ENCODE assay signal across 25 cellular contexts in genomic region chr4:179165339-179165738, GRCh38.
"Had no signal": no experiment of that assay in that cellular context is flagged by ENCODE, and none has a peak within 500 bp of the region (broad histone marks: within the 10 kb centered on the region; RNA-seq: fewer than 3 reads in every experiment).

No MANE protein-coding gene starts in this region.

- H3K9me3 ChIP-seq: adrenal gland, body of pancreas, right atrium auricular region, stomach, thyroid gland, upper lobe of right lung had no signal

- H3K27ac ChIP-seq: adrenal gland, body of pancreas, epithelial cell of prostate, right atrium auricular region, stomach, thyroid gland, upper lobe of right lung had no signal

- H3K36me3 ChIP-seq: adrenal gland, right atrium auricular region, stomach, thyroid gland, upper lobe of right lung had no signal

- H3K4me3 ChIP-seq: adrenal gland, body of pancreas, right atrium auricular region, smooth muscle cell, stomach, thyroid gland, upper lobe of right lung had no signal

- H3K27me3 ChIP-seq: adrenal gland, body of pancreas, right atrium auricular region, stomach, thyroid gland, upper lobe of right lung had no signal

- H3K4me2 ChIP-seq: smooth muscle cell had no signal

- H3K4me1 ChIP-seq: adrenal gland, body of pancreas, right atrium auricular region, stomach, thyroid gland, upper lobe of right lung had no signal

- DNase-seq: activated CD4-positive, alpha-beta T cell treated with anti-CD3 and anti-CD28 coated beads for 4 hours; activated CD4-positive, alpha-beta T cell treated with anti-CD3 and anti-CD28 coated beads, Interleukin-2, amount 50 U/mL, for 4 hours; activated CD4-positive, CD25-positive, alpha-beta regulatory T cell; activated CD8-positive, alpha-beta memory T cell treated with anti-CD3 and anti-CD28 coated beads for 24 hours; activated effector memory CD4-positive, alpha-beta T cell treated with anti-CD3 and anti-CD28 coated beads, Interleukin-2, amount 50 U/mL, for 16 hours; activated naive CD4-positive, alpha-beta T cell treated with anti-CD3 and anti-CD28 coated beads for 36 hours; activated naive CD8-positive, alpha-beta T cell treated with anti-CD3 and anti-CD28 coated beads for 36 hours; adrenal gland; aorta; body of pancreas; dermis blood vessel endothelial cell; effector CD4-positive, alpha-beta T cell; midbrain; naive thymus-derived CD8-positive, alpha-beta T cell; occipital lobe; stimulated activated CD4-positive, alpha-beta T cell treated with anti-CD3 and anti-CD28 coated beads, Interleukin-1b, Interleukin-23, amount 100 ng/mL, for 48 hours; stimulated activated CD4-positive, alpha-beta T cell treated with anti-CD3 and anti-CD28 coated beads, Interleukin-4, amount 100 ng/mL, for 4 hours; stimulated activated CD8-positive, alpha-beta memory T cell treated with anti-CD3 and anti-CD28 coated beads, Interleukin-4, amount 100 ng/mL, for 48 hours; stimulated activated naive B cell treated with anti-CD40 and anti-IgM and Interleukin-4, amounts not matched to agents 10 μg/mL and 1 μg/mL and 100 μg/mL, for 72 hours; stomach; thyroid gland; upper lobe of right lung had no signal

- ATAC-seq: body of pancreas; naive thymus-derived CD8-positive, alpha-beta T cell; stimulated activated naive B cell treated with anti-CD40 and anti-IgM and Interleukin-4, amounts not matched to agents 10 μg/mL and 1 μg/mL and 100 μg/mL, for 72 hours; upper lobe of right lung had no signal
